ENCODE assay signal across 10 cellular contexts in genomic region chr17:7855643-7856080, GRCh38. TPM values are rescaled to one million over a fixed set of nuclear protein-coding genes. Genes with fewer than 3 reads are reported as not detected.
DNase-seq lines count a peak whose midpoint lies in the region; ATAC-seq, FAIRE-seq and TF ChIP-seq lines count a peak whose summit lies in the region.
"Had no signal": no experiment of that assay in that cellular context is flagged by ENCODE, and none has a peak within 500 bp of the region (broad histone marks: within the 10 kb centered on the region; RNA-seq: fewer than 3 reads in every experiment).

No MANE protein-coding gene starts in this region.

- ATAC-seq in HepG2, result no peak
- no peak for ATAC-seq in HG03097 (IDR thresholded peaks at IDR 0.05; ENCODE audit: low FRiP score, unreplicated experiment)
- ATAC-seq: naive thymus-derived CD8-positive, alpha-beta T cell had no signal

- no peak for TF ChIP-seq RAD21 in HepG2 (CRISPR knock-in tag; IDR thresholded peaks at IDR 0.05)

- TF ChIP-seq CTCF in ascending aorta (IDR thresholded peaks at IDR 0.05) (no peak), HepG2 (CRISPR knock-in tag; IDR thresholded peaks at IDR 0.05) (no peak)

- H3K4me1 ChIP-seq in ascending aorta (peaks cover 12 to 28% of the 10 kb centered on the region in 2 donors), HepG2 (ENCODE audit: insufficient read depth, low read length) (peaks cover 37% of the 10 kb centered on the region), thymus (ENCODE audit: control insufficient read depth, insufficient read depth, low read length) (peaks cover 26% of the 10 kb centered on the region)

- FAIRE-seq in HepG2 (lab: Jason Lieb, UNC), result no peak

- TF ChIP-seq POLR2A in HepG2 (IDR thresholded peaks at IDR 0.05; ENCODE audit: insufficient read depth in 1 of 2, low read depth in 2 of 2, low read length in 2 of 2), result no peak

- H3K27me3 ChIP-seq in ascending aorta (no peaks in the 10 kb centered on the region), HepG2 (ENCODE audit: control insufficient read depth in 1 of 2, insufficient read depth in 2 of 2, low read length in 2 of 2) (no peaks in the 10 kb centered on the region; a peak in 1 of 5 replicates), thymus (ENCODE audit: control insufficient read depth, insufficient read depth) (no peaks in the 10 kb centered on the region)

- H3K36me3 ChIP-seq in ascending aorta (peaks cover 0 to 16% of the 10 kb centered on the region in 2 donors), HepG2 (replicated peaks in 1 of 2; ENCODE audit: control insufficient read depth in 1 of 2, insufficient read depth in 2 of 2, low read length in 2 of 2) (peaks cover 10 to 24% of the 10 kb centered on the region in 2 experiments; a peak in 4 of 5 replicates), thymus (ENCODE audit: control insufficient read depth, insufficient read depth) (peaks cover 48% of the 10 kb centered on the region)

- H3K9me3 ChIP-seq in ascending aorta, result no peaks in the 10 kb centered on the region
- H3K9me3 ChIP-seq in HepG2 (ENCODE audit: low read length), result no peaks in the 10 kb centered on the region
- H3K9me3 ChIP-seq in thymus (ENCODE audit: control insufficient read depth), result no peaks in the 10 kb centered on the region

- peak overlapping the region; percentile 80; the same call in 1 of the 2 replicates for H3K9ac ChIP-seq in HepG2 (ENCODE audit: insufficient read depth, low read depth, low read length)

- H3K79me2 ChIP-seq in HepG2 (ENCODE audit: insufficient read depth, low read length), result peaks cover 8% of the 10 kb centered on the region

- BruUV-seq in HepG2 (replicated peaks; lab: Mats Ljungman, UMichigan), result no TSS peak

- DNase-seq in NCI-H82 (lab: John Stamatoyannopoulos, UW) (peak; percentile 76), NCI-H82 treated with DMSO at 0.1 percent for 48 hours (lab: John Stamatoyannopoulos, UW; ENCODE audit: unreplicated experiment) (no peak), ascending aorta (ENCODE audit: low spot score in 2 of 2) (no peak), HepG2 (ENCODE audit: low spot score) (no peak), NCI-H345 (lab: John Stamatoyannopoulos, UW) (no peak), KBM-7 (no peak)
- DNase-seq: NCI-H524 had no signal

- TF ChIP-seq EP300 in HepG2 (IDR thresholded peaks at IDR 0.05; ENCODE audit: low read depth in 2 of 2, low read length in 2 of 2) (no peak), HepG2 (CRISPR knock-in tag; IDR thresholded peaks at IDR 0.05; ENCODE audit: borderline replicate concordance) (no peak)

- H3K4me3 ChIP-seq in ascending aorta (peak overlapping the region; percentile 73 to 76), HepG2 (replicated peaks in 1 of 3; ENCODE audit: insufficient read depth in 1 of 3, low read depth in 2 of 3, low read length in 3 of 3) (peak overlapping the region in 2 of 3 experiments; percentile 83; a peak in 3 of 6 replicates), thymus (ENCODE audit: low read length) (no peak overlapping the region)

- H2AFZ ChIP-seq in HepG2 (ENCODE audit: low read length), result no peak overlapping the region

- POLR2A ChIA-PET in HepG2 (lab: Yijun Ruan, JAX), result interaction anchor here (3.1 kb wide), 2 partner anchors 12 to 20 kb away, joined by 95 to 104 read pairs; partner anchors contain the start of gene KDM6B

- peak overlapping the region; percentile 98 for H3K4me2 ChIP-seq in HepG2 (ENCODE audit: low read depth, low read length)

- WGBS in HepG2 (ENCODE audit: low lambda C conversion rate), result 85% methylated on average over 20 of the region's 20 CpGs
- 68% methylated on average over 20 of the region's 20 CpGs for whole genome bisulfite sequencing in thymus

- peaks cover 7% of the 10 kb centered on the region for H4K20me1 ChIP-seq in HepG2 (ENCODE audit: insufficient read depth, low read length)

- intact Hi-C loops in ascending aorta (cut with DNase I) (loop anchor here (2.0 to 10.0 kb wide), 3 partner anchors 59 to 371 kb away; partner anchors contain the start of genes ALOXE3, POLR2A and SLC35G6), HepG2 (cut with micrococcal nuclease; ENCODE audit: unreplicated experiment) (loop anchor here (2.0 kb wide), 1 partner anchor 19 kb away; no protein-coding TSS in a partner anchor)

- H3K27ac ChIP-seq in ascending aorta, result peak overlapping the region; percentile 87 to 88
- H3K27ac ChIP-seq in HepG2 (ENCODE audit: extremely low read length, insufficient read depth, low read length), result no peak overlapping the region
- H3K27ac ChIP-seq in thymus (ENCODE audit: low read depth), result peak overlapping the region; percentile 48

- CTCF ChIA-PET in HepG2 (lab: Yijun Ruan, JAX; ENCODE audit: low intra/inter-chr PET ratio, low total read pairs), result interaction anchor here (3.3 kb wide), 1 partner anchor 33 kb away, joined by 9 read pairs; no protein-coding TSS in a partner anchor

- in situ Hi-C loops in HepG2 (cut with HindIII; ENCODE audit: extremely low pct_ligation_motif_present, low pct_unique_long_range_greater_than_20kb) (loop anchor here (5.0 kb wide), 1 partner anchor 42 kb away; no protein-coding TSS in a partner anchor), KBM-7 (cut with MboI; ENCODE audit: low pct_unique_long_range_greater_than_20kb, low sequenced_read_pairs) (no loop called here)

RNA-seq across cellular contexts. Expression of gene TMEM88, which starts 0.8 kb away (rescaled TPM):
- total RNA-seq in ascending aorta (223 TPM), HepG2 (2016; rRNA removed; fragmentation: Illumina TruSeq; extraction: Trizol) (0.31 TPM in 1 of 2 replicates, not detected in the other)
- not detected in 2 replicates for total RNA-seq in HepG2 (2016; cell fraction: cytosol; rRNA removed; fragmentation: Illumina TruSeq; extraction: Trizol; ENCODE audit: low read depth)
- total RNA-seq in HepG2 (2016; cell fraction: insoluble cytoplasmic fraction; rRNA removed; fragmentation: Illumina TruSeq; extraction: Trizol), result 0.19 TPM in 1 of 2 replicates, not detected in the other
- not detected in 2 replicates for total RNA-seq in HepG2 (2016; cell fraction: membrane; rRNA removed; fragmentation: Illumina TruSeq; extraction: Trizol)
- total RNA-seq in HepG2 (2016; cell fraction: nucleus; rRNA removed; fragmentation: Illumina TruSeq; extraction: Trizol), result 1.1 TPM in 1 of 2 replicates, not detected in the other
- polyA plus RNA-seq in HepG2 (2011; rRNA removed) (0.66 and 0.84 TPM in 2 replicates), thymus (29.1 TPM)
- 0.08 and 0.43 TPM in 2 replicates for polyA plus RNA-seq in HepG2 (2011; cell fraction: cytosol; rRNA removed)
- polyA plus RNA-seq in HepG2 (2011; cell fraction: nucleus; rRNA removed), result 7.3 and 9.6 TPM in 2 replicates
- 0.51 and 1.9 TPM in 2 replicates for polyA plus RNA-seq in HepG2 (2012)
- 0.26 and 0.33 TPM in 2 replicates for polyA plus RNA-seq in HepG2 (2016; cell fraction: cytosol; fragmentation: Illumina TruSeq; extraction: Trizol; ENCODE audit: low read depth)
- polyA plus RNA-seq in HepG2 (2016; cell fraction: insoluble cytoplasmic fraction; fragmentation: Illumina TruSeq; extraction: Trizol; ENCODE audit: low read depth), result 0.28 and 0.30 TPM in 2 replicates
- 0.23 and 0.27 TPM in 2 replicates for polyA plus RNA-seq in HepG2 (2016; cell fraction: membrane; fragmentation: Illumina TruSeq; extraction: Trizol; ENCODE audit: low read depth)
- polyA plus RNA-seq in HepG2 (2016; cell fraction: nucleus; fragmentation: Illumina TruSeq; extraction: Trizol; ENCODE audit: insufficient read depth, low read depth), result 4.6 and 6.5 TPM in 2 replicates
- 0.36 TPM in 1 of 2 replicates, not detected in the other for polyA minus RNA-seq in HepG2 (2011; rRNA and poly(A)+ RNA removed; ENCODE audit: low replicate concordance)
- polyA minus RNA-seq in HepG2 (2011; cell fraction: cytosol; rRNA and poly(A)+ RNA removed), result not detected in 2 replicates
- polyA minus RNA-seq in HepG2 (2011; cell fraction: nucleus; rRNA and poly(A)+ RNA removed), result 1.3 and 2.7 TPM in 2 replicates
- polyA plus RNA-seq: naive thymus-derived CD8-positive, alpha-beta T cell had no signal

RNA-seq across cellular contexts. Expression of gene NAA38, which starts 1.7 kb away (rescaled TPM):
- 59.0 TPM for total RNA-seq in ascending aorta
- total RNA-seq in HepG2 (2016; rRNA removed; fragmentation: Illumina TruSeq; extraction: Trizol), result 91.6 and 105 TPM in 2 replicates
- total RNA-seq in HepG2 (2016; cell fraction: cytosol; rRNA removed; fragmentation: Illumina TruSeq; extraction: Trizol; ENCODE audit: low read depth), result 62.3 and 74.3 TPM in 2 replicates
- 94.6 and 120 TPM in 2 replicates for total RNA-seq in HepG2 (2016; cell fraction: insoluble cytoplasmic fraction; rRNA removed; fragmentation: Illumina TruSeq; extraction: Trizol)
- 54.2 and 67.7 TPM in 2 replicates for total RNA-seq in HepG2 (2016; cell fraction: membrane; rRNA removed; fragmentation: Illumina TruSeq; extraction: Trizol)
- 37.3 and 42.0 TPM in 2 replicates for total RNA-seq in HepG2 (2016; cell fraction: nucleus; rRNA removed; fragmentation: Illumina TruSeq; extraction: Trizol)
- 43.9 and 46.9 TPM in 2 replicates for polyA plus RNA-seq in HepG2 (2011; rRNA removed)
- 35.2 and 66.3 TPM in 2 replicates for polyA plus RNA-seq in HepG2 (2011; cell fraction: cytosol; rRNA removed)
- 36.8 and 49.2 TPM in 2 replicates for polyA plus RNA-seq in HepG2 (2011; cell fraction: nucleus; rRNA removed)
- polyA plus RNA-seq in HepG2 (2012), result 19.2 and 22.5 TPM in 2 replicates
- polyA plus RNA-seq in HepG2 (2016; cell fraction: cytosol; fragmentation: Illumina TruSeq; extraction: Trizol; ENCODE audit: low read depth), result 53.8 and 75.0 TPM in 2 replicates
- 69.5 and 79.8 TPM in 2 replicates for polyA plus RNA-seq in HepG2 (2016; cell fraction: insoluble cytoplasmic fraction; fragmentation: Illumina TruSeq; extraction: Trizol; ENCODE audit: low read depth)
- polyA plus RNA-seq in HepG2 (2016; cell fraction: membrane; fragmentation: Illumina TruSeq; extraction: Trizol; ENCODE audit: low read depth), result 39.8 and 49.0 TPM in 2 replicates
- 46.6 and 50.5 TPM in 2 replicates for polyA plus RNA-seq in HepG2 (2016; cell fraction: nucleus; fragmentation: Illumina TruSeq; extraction: Trizol; ENCODE audit: insufficient read depth, low read depth)
- polyA minus RNA-seq in HepG2 (2011; rRNA and poly(A)+ RNA removed; ENCODE audit: low replicate concordance), result 21.5 and 58.0 TPM in 2 replicates
- polyA minus RNA-seq in HepG2 (2011; cell fraction: cytosol; rRNA and poly(A)+ RNA removed), result 35.5 and 51.8 TPM in 2 replicates
- polyA minus RNA-seq in HepG2 (2011; cell fraction: nucleus; rRNA and poly(A)+ RNA removed), result 13.3 and 23.4 TPM in 2 replicates
- 85.3 TPM for polyA plus RNA-seq in thymus

RNA-seq across cellular contexts. Expression of gene CYB5D1, which starts 2.1 kb away (rescaled TPM):
- total RNA-seq in ascending aorta, result 0.21 TPM
- total RNA-seq in HepG2 (2016; rRNA removed; fragmentation: Illumina TruSeq; extraction: Trizol), result 17.0 and 21.4 TPM in 2 replicates
- total RNA-seq in HepG2 (2016; cell fraction: cytosol; rRNA removed; fragmentation: Illumina TruSeq; extraction: Trizol; ENCODE audit: low read depth), result 1.1 TPM in 2 replicates
- total RNA-seq in HepG2 (2016; cell fraction: insoluble cytoplasmic fraction; rRNA removed; fragmentation: Illumina TruSeq; extraction: Trizol), result 16.9 and 20.4 TPM in 2 replicates
- total RNA-seq in HepG2 (2016; cell fraction: membrane; rRNA removed; fragmentation: Illumina TruSeq; extraction: Trizol), result 9.5 and 12.3 TPM in 2 replicates
- total RNA-seq in HepG2 (2016; cell fraction: nucleus; rRNA removed; fragmentation: Illumina TruSeq; extraction: Trizol), result 9.1 and 10.0 TPM in 2 replicates
- polyA plus RNA-seq in HepG2 (2011; rRNA removed), result 7.9 and 8.9 TPM in 2 replicates
- 7.7 and 8.1 TPM in 2 replicates for polyA plus RNA-seq in HepG2 (2011; cell fraction: cytosol; rRNA removed)
- 7.1 and 7.3 TPM in 2 replicates for polyA plus RNA-seq in HepG2 (2011; cell fraction: nucleus; rRNA removed)
- 5.1 and 7.4 TPM in 2 replicates for polyA plus RNA-seq in HepG2 (2012)
- polyA plus RNA-seq in HepG2 (2016; cell fraction: cytosol; fragmentation: Illumina TruSeq; extraction: Trizol; ENCODE audit: low read depth), result 1.4 and 1.9 TPM in 2 replicates
- 20.6 and 21.0 TPM in 2 replicates for polyA plus RNA-seq in HepG2 (2016; cell fraction: insoluble cytoplasmic fraction; fragmentation: Illumina TruSeq; extraction: Trizol; ENCODE audit: low read depth)
- 6.2 and 7.1 TPM in 2 replicates for polyA plus RNA-seq in HepG2 (2016; cell fraction: membrane; fragmentation: Illumina TruSeq; extraction: Trizol; ENCODE audit: low read depth)
- polyA plus RNA-seq in HepG2 (2016; cell fraction: nucleus; fragmentation: Illumina TruSeq; extraction: Trizol; ENCODE audit: insufficient read depth, low read depth), result 14.1 and 14.8 TPM in 2 replicates
- polyA minus RNA-seq in HepG2 (2011; rRNA and poly(A)+ RNA removed; ENCODE audit: low replicate concordance), result 9.3 and 30.2 TPM in 2 replicates
- polyA minus RNA-seq in HepG2 (2011; cell fraction: cytosol; rRNA and poly(A)+ RNA removed), result 4.3 and 5.6 TPM in 2 replicates
- 4.2 and 6.0 TPM in 2 replicates for polyA minus RNA-seq in HepG2 (2011; cell fraction: nucleus; rRNA and poly(A)+ RNA removed)
- polyA plus RNA-seq in thymus, result 6.0 TPM

RNA-seq across cellular contexts. Expression of gene KDM6B, which starts 21.6 kb away (rescaled TPM):
- total RNA-seq in ascending aorta (20.0 TPM), HepG2 (2016; rRNA removed; fragmentation: Illumina TruSeq; extraction: Trizol) (2.1 and 2.2 TPM in 2 replicates)
- 0.30 and 1.9 TPM in 2 replicates for total RNA-seq in HepG2 (2016; cell fraction: cytosol; rRNA removed; fragmentation: Illumina TruSeq; extraction: Trizol; ENCODE audit: low read depth)
- total RNA-seq in HepG2 (2016; cell fraction: insoluble cytoplasmic fraction; rRNA removed; fragmentation: Illumina TruSeq; extraction: Trizol), result 1.3 and 1.6 TPM in 2 replicates
- total RNA-seq in HepG2 (2016; cell fraction: membrane; rRNA removed; fragmentation: Illumina TruSeq; extraction: Trizol), result 1.7 and 3.1 TPM in 2 replicates
- total RNA-seq in HepG2 (2016; cell fraction: nucleus; rRNA removed; fragmentation: Illumina TruSeq; extraction: Trizol), result 5.8 and 6.2 TPM in 2 replicates
- polyA plus RNA-seq in HepG2 (2011; rRNA removed) (1.3 and 1.9 TPM in 2 replicates), thymus (16.3 TPM)
- 0.42 and 0.82 TPM in 2 replicates for polyA plus RNA-seq in HepG2 (2011; cell fraction: cytosol; rRNA removed)
- 18.1 and 23.2 TPM in 2 replicates for polyA plus RNA-seq in HepG2 (2011; cell fraction: nucleus; rRNA removed)
- 8.4 and 13.6 TPM in 2 replicates for polyA plus RNA-seq in HepG2 (2012)
- polyA plus RNA-seq in HepG2 (2016; cell fraction: cytosol; fragmentation: Illumina TruSeq; extraction: Trizol; ENCODE audit: low read depth), result 0.37 and 0.83 TPM in 2 replicates
- 2.4 and 4.0 TPM in 2 replicates for polyA plus RNA-seq in HepG2 (2016; cell fraction: insoluble cytoplasmic fraction; fragmentation: Illumina TruSeq; extraction: Trizol; ENCODE audit: low read depth)
- polyA plus RNA-seq in HepG2 (2016; cell fraction: membrane; fragmentation: Illumina TruSeq; extraction: Trizol; ENCODE audit: low read depth), result 0.80 and 1.7 TPM in 2 replicates
- 21.8 and 22.9 TPM in 2 replicates for polyA plus RNA-seq in HepG2 (2016; cell fraction: nucleus; fragmentation: Illumina TruSeq; extraction: Trizol; ENCODE audit: insufficient read depth, low read depth)
- polyA minus RNA-seq in HepG2 (2011; rRNA and poly(A)+ RNA removed; ENCODE audit: low replicate concordance), result 3.6 and 8.2 TPM in 2 replicates
- polyA minus RNA-seq in HepG2 (2011; cell fraction: cytosol; rRNA and poly(A)+ RNA removed), result 2.2 and 3.8 TPM in 2 replicates
- 18.7 and 21.1 TPM in 2 replicates for polyA minus RNA-seq in HepG2 (2011; cell fraction: nucleus; rRNA and poly(A)+ RNA removed)

RNA-seq across cellular contexts. Expression of gene CHD3, which starts 32.9 kb away (rescaled TPM):
- total RNA-seq in ascending aorta (102 TPM), HepG2 (2016; rRNA removed; fragmentation: Illumina TruSeq; extraction: Trizol) (3.3 and 3.7 TPM in 2 replicates)
- 0.20 and 0.53 TPM in 2 replicates for total RNA-seq in HepG2 (2016; cell fraction: cytosol; rRNA removed; fragmentation: Illumina TruSeq; extraction: Trizol; ENCODE audit: low read depth)
- total RNA-seq in HepG2 (2016; cell fraction: insoluble cytoplasmic fraction; rRNA removed; fragmentation: Illumina TruSeq; extraction: Trizol), result 1.6 and 3.6 TPM in 2 replicates
- total RNA-seq in HepG2 (2016; cell fraction: membrane; rRNA removed; fragmentation: Illumina TruSeq; extraction: Trizol), result 1.1 and 3.2 TPM in 2 replicates
- total RNA-seq in HepG2 (2016; cell fraction: nucleus; rRNA removed; fragmentation: Illumina TruSeq; extraction: Trizol), result 4.7 and 9.3 TPM in 2 replicates
- polyA plus RNA-seq in HepG2 (2011; rRNA removed) (2.7 and 3.3 TPM in 2 replicates), thymus (119 TPM)
- polyA plus RNA-seq in HepG2 (2011; cell fraction: cytosol; rRNA removed), result 1.8 and 1.9 TPM in 2 replicates
- 21.5 and 21.6 TPM in 2 replicates for polyA plus RNA-seq in HepG2 (2011; cell fraction: nucleus; rRNA removed)
- polyA plus RNA-seq in HepG2 (2012), result 6.4 and 10.0 TPM in 2 replicates
- 0.57 and 0.75 TPM in 2 replicates for polyA plus RNA-seq in HepG2 (2016; cell fraction: cytosol; fragmentation: Illumina TruSeq; extraction: Trizol; ENCODE audit: low read depth)
- 1.8 and 5.2 TPM in 2 replicates for polyA plus RNA-seq in HepG2 (2016; cell fraction: insoluble cytoplasmic fraction; fragmentation: Illumina TruSeq; extraction: Trizol; ENCODE audit: low read depth)
- polyA plus RNA-seq in HepG2 (2016; cell fraction: membrane; fragmentation: Illumina TruSeq; extraction: Trizol; ENCODE audit: low read depth), result 1.1 and 1.3 TPM in 2 replicates
- 15.5 and 16.4 TPM in 2 replicates for polyA plus RNA-seq in HepG2 (2016; cell fraction: nucleus; fragmentation: Illumina TruSeq; extraction: Trizol; ENCODE audit: insufficient read depth, low read depth)
- polyA minus RNA-seq in HepG2 (2011; rRNA and poly(A)+ RNA removed; ENCODE audit: low replicate concordance), result 8.0 and 73.1 TPM in 2 replicates
- polyA minus RNA-seq in HepG2 (2011; cell fraction: cytosol; rRNA and poly(A)+ RNA removed), result 3.3 and 3.9 TPM in 2 replicates
- 9.1 and 12.4 TPM in 2 replicates for polyA minus RNA-seq in HepG2 (2011; cell fraction: nucleus; rRNA and poly(A)+ RNA removed)

Comparison
In these comparisons a context has a peak if more than half of its experiments do, and no peak if none do; other contexts are left out.
1. RNA of gene TMEM88, which starts 0.8 kb away (total RNA-seq): 223 TPM in ascending aorta (single experiment); 0.19 to 1.1 TPM in HepG2; every median in the first group is over 100 times any median in the second.